In genomic region chr15:71116366-71116765, GRCh38 we compare ENCODE assay signal across 9 cellular contexts. TPM values are rescaled to one million over a fixed set of nuclear protein-coding genes. Genes with fewer than 3 reads are reported as not detected.
A peak's percentile ranks its signal among the peaks of the same experiment; 100 is the strongest.
DNase-seq lines count a peak whose midpoint lies in the region; ATAC-seq and TF ChIP-seq lines count a peak whose summit lies in the region.
"Had no signal": no experiment of that assay in that cellular context is flagged by ENCODE, and none has a peak within 500 bp of the region (broad histone marks: within the 10 kb centered on the region; RNA-seq: fewer than 3 reads in every experiment).

No MANE protein-coding gene starts in this region.

- H4K20me1 ChIP-seq in HCT116 (ENCODE audit: insufficient read depth) (no peaks in the 10 kb centered on the region), smooth muscle cell (ENCODE audit: low read depth) (no peaks in the 10 kb centered on the region)

- intact Hi-C loops in HCT116 (cut with micrococcal nuclease): loop anchor here (2.0 to 10.0 kb wide), 3 partner anchors 178 to 686 kb away; partner anchors contain the start of genes LRRC49 and THAP10

- peak overlapping the region; percentile 71 to 72 for H3K4me3 ChIP-seq in HCT116 (replicated peaks in 1 of 2; ENCODE audit: low read depth in 1 of 2, low read length in 2 of 2)
- peak overlapping the region; percentile 74 for H3K4me3 ChIP-seq in iPS-15b (ENCODE audit: low read depth, low read length)
- peak overlapping the region; percentile 72 for H3K4me3 ChIP-seq in smooth muscle cell

- H2AFZ ChIP-seq in HCT116 (ENCODE audit: low read depth, low read length, poor library complexity, severe bottlenecking) (peak overlapping the region; percentile 59), smooth muscle cell (ENCODE audit: low read depth) (peak overlapping the region; percentile 82)

- H3K4me3 Mint-ChIP-seq in activated naive CD8-positive, alpha-beta T cell treated with anti-CD3 and anti-CD28 coated beads, Interleukin-2, amount 10 ng/mL, durations not matched to agents 7 days and 5 days: peak overlapping the region; percentile 23

- H3K27me3 Mint-ChIP-seq in activated naive CD8-positive, alpha-beta T cell treated with anti-CD3 and anti-CD28 coated beads, Interleukin-2, amount 10 ng/mL, durations not matched to agents 7 days and 5 days: peaks cover 45% of the 10 kb centered on the region

- H3K36me3 ChIP-seq in HCT116 (ENCODE audit: control insufficient read depth in 1 of 2, insufficient read depth in 2 of 2, low read length in 2 of 2) (no peaks in the 10 kb centered on the region), iPS-15b (ENCODE audit: control insufficient read depth, insufficient read depth, low read length) (no peaks in the 10 kb centered on the region), smooth muscle cell (ENCODE audit: low read depth) (no peaks in the 10 kb centered on the region)

- no peak for TF ChIP-seq POLR2A in HCT116 (IDR thresholded peaks at IDR 0.05; ENCODE audit: borderline replicate concordance, extremely low read depth, insufficient read depth, insufficient read length)

- H3K79me2 ChIP-seq in HCT116 (ENCODE audit: insufficient read depth, low read length): peaks cover 15% of the 10 kb centered on the region; the same call in 1 of the 2 replicates
- no peaks in the 10 kb centered on the region for H3K79me2 ChIP-seq in smooth muscle cell (ENCODE audit: low read depth)

- peak overlapping the region; percentile 84 for H3K27ac ChIP-seq in HCT116 (ENCODE audit: low read depth, low read length)
- no peak overlapping the region for H3K27ac ChIP-seq in smooth muscle cell (ENCODE audit: low read depth)

- no peak for TF ChIP-seq RAD21 in HCT116 (IDR thresholded peaks at IDR 0.05; ENCODE audit: low read depth)

- H3K27ac Mint-ChIP-seq in activated naive CD8-positive, alpha-beta T cell treated with anti-CD3 and anti-CD28 coated beads, Interleukin-2, amount 10 ng/mL, durations not matched to agents 7 days and 5 days: no peak overlapping the region

- H3K9me2 ChIP-seq in HCT116 (ENCODE audit: insufficient read depth): no peaks in the 10 kb centered on the region

- H3K4me1 ChIP-seq in HCT116 (ENCODE audit: control insufficient read depth in 1 of 2, insufficient read depth in 2 of 2, low read length in 2 of 2) (peaks cover 21 to 36% of the 10 kb centered on the region in 2 experiments), iPS-15b (ENCODE audit: control insufficient read depth, insufficient read depth, low read length) (peaks cover 7% of the 10 kb centered on the region), smooth muscle cell (ENCODE audit: low read depth) (peaks cover 14% of the 10 kb centered on the region)

- 31% methylated on average over 13 of the region's 13 CpGs for WGBS in smooth muscle cell (ENCODE audit: low lambda C conversion rate)

- no peaks in the 10 kb centered on the region for H3K9me3 Mint-ChIP-seq in activated naive CD8-positive, alpha-beta T cell treated with anti-CD3 and anti-CD28 coated beads, Interleukin-2, amount 10 ng/mL, durations not matched to agents 7 days and 5 days

- POLR2A ChIA-PET in HCT116 (lab: Charles Lee): interaction anchor here (0.6 kb wide), 1 partner anchor 1123 kb away, joined by 3 read pairs; no protein-coding TSS in a partner anchor
- POLR2A ChIA-PET in activated naive CD8-positive, alpha-beta T cell treated with anti-CD3 and anti-CD28 coated beads, Interleukin-2, amount 10 ng/mL, durations not matched to agents 7 days and 5 days (lab: Charles Lee): no interaction called here

- no peaks in the 10 kb centered on the region for H3K27me3 ChIP-seq in HCT116 (ENCODE audit: insufficient read depth, low read length)
- peaks cover 24% of the 10 kb centered on the region for H3K27me3 ChIP-seq in iPS-15b (ENCODE audit: control insufficient read depth, insufficient read depth, low read length)
- H3K27me3 ChIP-seq in smooth muscle cell (ENCODE audit: low read depth): peaks cover 4% of the 10 kb centered on the region

- H3K4me2 ChIP-seq in HCT116 (ENCODE audit: low read length) (peak overlapping the region; percentile 85), smooth muscle cell (peak overlapping the region; percentile 100)

- H3K9ac ChIP-seq in HCT116 (ENCODE audit: low read length) (peak overlapping the region; percentile 71), iPS-15b (ENCODE audit: low read depth, low read length) (no peak overlapping the region), smooth muscle cell (ENCODE audit: low read depth) (no peak overlapping the region)

- H3K4me1 Mint-ChIP-seq in activated naive CD8-positive, alpha-beta T cell treated with anti-CD3 and anti-CD28 coated beads, Interleukin-2, amount 10 ng/mL, durations not matched to agents 7 days and 5 days: peaks cover 2% of the 10 kb centered on the region

- CTCF ChIA-PET in HCT116 (lab: Charles Lee): interaction anchor here (1.1 to 1.2 kb wide), 2 partner anchors 16 to 324 kb away, joined by 3 to 10 read pairs; no protein-coding TSS in a partner anchor

- H3K9me3 ChIP-seq in HCT116 (ENCODE audit: control insufficient read depth in 1 of 2, insufficient read depth in 1 of 2, low read depth in 1 of 2, low read length in 2 of 2) (no peaks in the 10 kb centered on the region), iPS-15b (ENCODE audit: control insufficient read depth, insufficient read depth, low read length) (no peaks in the 10 kb centered on the region), smooth muscle cell (replicated peaks; ENCODE audit: low read depth) (no peaks in the 10 kb centered on the region)

- RAD21 ChIA-PET in HCT116 (lab: Charles Lee; ENCODE audit: low non-redundant PET in 1 of 2, low total read pairs in 2 of 2, uncharacterized antibody in 2 of 2, unreplicated experiment in 2 of 2): no interaction called here

- H3K36me3 Mint-ChIP-seq in activated naive CD8-positive, alpha-beta T cell treated with anti-CD3 and anti-CD28 coated beads, Interleukin-2, amount 10 ng/mL, durations not matched to agents 7 days and 5 days: no peaks in the 10 kb centered on the region

- DNase-seq in HCT116 (ENCODE audit: low read depth, low spot score) (no peak), smooth muscle cell (lab: John Stamatoyannopoulos, UW; ENCODE audit: unreplicated experiment) (no peak), HPDE6-E6E7 (ENCODE audit: extremely low spot score) (no peak), NCI-H2107 (lab: John Stamatoyannopoulos, UW) (no peak), NCI-H2196 (lab: John Stamatoyannopoulos, UW; ENCODE audit: unreplicated experiment) (no peak)
- DNase-seq in activated naive CD8-positive, alpha-beta T cell treated with anti-CD3 and anti-CD28 coated beads, Interleukin-2, amount 10 ng/mL, durations not matched to agents 7 days and 5 days: no peak
- DNase-seq: effector memory CD4-positive, alpha-beta T cell had no signal

- TSS peak; percentile 66 for BruUV-seq in HCT116 (replicated peaks; lab: Mats Ljungman, UMichigan)

- TF ChIP-seq CTCF in HCT116 (IDR thresholded peaks at IDR 0.05 in 2 of 3, conservative IDR thresholded peaks at IDR 0.05 in 1 of 3; ENCODE audit: borderline replicate concordance in 1 of 3, insufficient read depth in 1 of 3, low read depth in 2 of 3, low read length in 2 of 3): no peak
- no peak for TF ChIP-seq CTCF in smooth muscle cell (IDR thresholded peaks at IDR 0.05; ENCODE audit: borderline replicate concordance, insufficient read depth, poor library complexity, severe bottlenecking)

- no peak for ATAC-seq in HCT116
- ATAC-seq in activated naive CD8-positive, alpha-beta T cell treated with anti-CD3 and anti-CD28 coated beads, Interleukin-2, amount 10 ng/mL, durations not matched to agents 7 days and 5 days (ENCODE audit: low read depth): no peak
- ATAC-seq in GM19463 (IDR thresholded peaks at IDR 0.05; ENCODE audit: unreplicated experiment): no peak

- no peaks in the 10 kb centered on the region for H3F3A ChIP-seq in smooth muscle cell (ENCODE audit: low read depth)

TF ChIP-seq in HCT116, 20 proteins besides CTCF, POLR2A, EP300 and RAD21:
- TF ChIP-seq YY1 (IDR thresholded peaks at IDR 0.05; ENCODE audit: extremely low read depth, insufficient replicate concordance, low read depth, low read length) (no peak), ZBTB33 (IDR thresholded peaks at IDR 0.05; ENCODE audit: extremely low read depth, insufficient replicate concordance, low read length) (no peak)

RNA-seq across cellular contexts. Expression of gene THSD4, which starts 1.1 kb away (rescaled TPM):
- total RNA-seq in HCT116 (2021; ENCODE audit: unreplicated experiment) (30.5 TPM), smooth muscle cell (4.1 and 6.5 TPM in 2 replicates)
- polyA plus RNA-seq in HCT116 (2012): 16.8 and 19.5 TPM in 2 replicates
- not detected for total RNA-seq in activated naive CD8-positive, alpha-beta T cell treated with anti-CD3 and anti-CD28 coated beads, Interleukin-2, amount 10 ng/mL, durations not matched to agents 7 days and 5 days
- 2.5 and 7.6 TPM in 2 replicates for polyA plus RNA-seq in smooth muscle cell
